Comparison of ENCODE assay signal across 13 cellular contexts in genomic region chr2:238997684-238998083, GRCh38.
A peak's percentile ranks its signal among the peaks of the same experiment; 100 is the strongest.
DNase-seq lines count a peak whose midpoint lies in the region; ATAC-seq and TF ChIP-seq lines count a peak whose summit lies in the region.
"Had no signal": no experiment of that assay in that cellular context is flagged by ENCODE, and none has a peak within 500 bp of the region (broad histone marks: within the 10 kb centered on the region; RNA-seq: fewer than 3 reads in every experiment).

No MANE protein-coding gene starts in this region.

- TF ChIP-seq CTCF in nephron progenitor cell (IDR thresholded peaks at IDR 0.05): no peak

- peaks cover 16% of the 10 kb centered on the region for H3K36me3 Mint-ChIP-seq in nephron progenitor cell (ENCODE audit: low read depth)
- H3K36me3 Mint-ChIP-seq: CD4-positive, CD25-positive, alpha-beta regulatory T cell had no signal

- H3K27me3 Mint-ChIP-seq in nephron progenitor cell (ENCODE audit: low read depth, poor library complexity): peaks cover 14% of the 10 kb centered on the region

- H3K4me3 Mint-ChIP-seq in nephron progenitor cell: no peak overlapping the region
- H3K4me3 Mint-ChIP-seq: CD4-positive, CD25-positive, alpha-beta regulatory T cell; GM23338 had no signal

- peak; percentile 35 for DNase-seq in activated CD8-positive, alpha-beta memory T cell treated with anti-CD3 and anti-CD28 coated beads for 24 hours
- DNase-seq in activated CD8-positive, alpha-beta memory T cell treated with anti-CD3 and anti-CD28 coated beads, Interleukin-2, amount 50 U/mL, for 48 hours: no peak
- no peak for DNase-seq in nephron progenitor cell
- DNase-seq in NCI-H526 (lab: John Stamatoyannopoulos, UW): no peak
- DNase-seq in NCI-H774 (lab: John Stamatoyannopoulos, UW): no peak
- DNase-seq: ACHN; CD4-positive, CD25-positive, alpha-beta regulatory T cell; DMS79 treated with DMSO at 0.1 percent for 48 hours; EL; IMR-90 had no signal

- H3K4me1 Mint-ChIP-seq in nephron progenitor cell: peaks cover 35% of the 10 kb centered on the region
- H3K4me1 Mint-ChIP-seq: CD4-positive, CD25-positive, alpha-beta regulatory T cell; GM23338 had no signal

- ATAC-seq in esophagus mucosa (peak; percentile 12), GM21723 (IDR thresholded peaks at IDR 0.05; ENCODE audit: unreplicated experiment) (no peak)
- ATAC-seq: GM23338 had no signal

- H3K27ac Mint-ChIP-seq in nephron progenitor cell: peak overlapping the region; percentile 41
- H3K27ac Mint-ChIP-seq: CD4-positive, CD25-positive, alpha-beta regulatory T cell; GM23338 had no signal

- H3K9me3 Mint-ChIP-seq in nephron progenitor cell: peaks cover 48% of the 10 kb centered on the region
